8 cellular contexts compared by ENCODE assay signal in the genomic region with DNA sequence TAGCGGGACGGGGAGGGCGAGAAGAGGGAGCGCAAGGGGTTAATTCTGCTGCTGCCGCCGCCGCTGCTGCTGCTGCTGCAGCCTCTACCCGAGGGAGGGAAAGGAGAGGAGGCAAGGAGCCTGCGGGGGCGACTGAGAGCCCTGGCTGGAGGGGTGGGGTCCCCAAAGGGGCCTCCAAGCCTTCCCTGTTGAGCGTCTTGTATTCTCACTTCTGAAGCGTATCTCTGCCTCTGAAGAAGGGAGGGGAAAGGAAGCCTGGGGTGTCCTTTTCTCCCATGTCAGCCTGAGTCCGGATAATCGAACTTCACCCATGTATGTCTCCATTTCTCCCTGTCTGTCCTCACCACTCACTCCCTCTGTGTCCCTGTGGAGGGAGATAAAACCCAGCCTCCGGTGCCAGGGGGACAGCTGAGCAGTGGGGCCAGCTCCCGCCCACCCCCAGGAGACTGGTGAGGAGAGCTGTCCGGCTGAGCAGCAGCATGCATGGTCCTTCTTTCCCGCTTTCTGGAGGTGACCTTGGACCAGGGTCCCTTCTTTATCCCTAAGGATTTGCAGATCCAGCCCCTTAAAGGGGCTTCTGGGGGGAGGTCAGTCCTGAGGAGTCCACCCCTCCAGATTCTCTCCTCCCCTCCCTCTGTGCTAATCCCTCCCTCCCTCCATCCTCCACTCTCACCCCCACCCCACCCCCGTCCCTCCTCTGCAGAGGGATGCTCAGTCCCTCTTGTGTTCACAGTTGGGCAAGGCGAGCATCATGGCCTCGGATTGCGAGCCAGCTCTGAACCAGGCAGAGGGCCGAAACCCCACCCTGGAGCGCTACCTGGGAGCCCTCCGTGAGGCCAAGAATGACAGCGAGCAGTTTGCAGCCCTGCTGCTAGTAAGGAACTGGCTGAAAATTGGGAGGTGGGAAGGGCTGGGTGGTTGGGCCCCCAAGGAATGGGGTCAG. TPM values are rescaled to one million over a fixed set of nuclear protein-coding genes. Genes with fewer than 3 reads are reported as not detected.
DNase-seq lines count a peak whose midpoint lies in the region; ATAC-seq and TF ChIP-seq lines count a peak whose summit lies in the region.

No MANE protein-coding gene starts in this region.

- POLR2A ChIA-PET in activated B cell treated with CpG ODN at 0.5 μM for 24 hours (lab: Charles Lee) = interaction anchor here (0.9 to 1.9 kb wide), 4 partner anchors 19 to 372 kb away, joined by 3 to 11 read pairs (median 8); a partner anchor contains a TSS

- peaks cover 32% of the 10 kb centered on the region for H3K4me1 Mint-ChIP-seq in activated B cell treated with CpG ODN at 0.5 μM for 24 hours

- peak overlapping the region; percentile 96 for H3K4me3 Mint-ChIP-seq in activated B cell treated with CpG ODN at 0.5 μM for 24 hours

- intact Hi-C loops in activated B cell treated with CpG ODN at 0.5 μM for 24 hours (cut with micrococcal nuclease) = loop anchor here (5.0 kb wide), 2 partner anchors 84 to 664 kb away; a partner anchor contains a TSS

- H3K27me3 Mint-ChIP-seq in activated B cell treated with CpG ODN at 0.5 μM for 24 hours = no peaks in the 10 kb centered on the region

- ATAC-seq in activated B cell treated with CpG ODN at 0.5 μM for 24 hours (ENCODE audit: low read depth) = no peak

- CTCF ChIA-PET in activated B cell treated with CpG ODN at 0.5 μM for 24 hours (lab: Charles Lee) = interaction anchor here (0.6 to 4.4 kb wide), 3 partner anchors 107 to 168 kb away, joined by 4 to 20 read pairs (median 7); no protein-coding TSS in a partner anchor

- no peaks in the 10 kb centered on the region for H3K9me3 Mint-ChIP-seq in activated B cell treated with CpG ODN at 0.5 μM for 24 hours

- peak in 5 of 6 experiments; percentile 16 to 38 (median 31) for DNase-seq in stimulated activated naive CD4-positive, alpha-beta T cell (lab: John Stamatoyannopoulos, UW)
- DNase-seq in stimulated activated naive CD4-positive, alpha-beta T cell treated with Interleukin-2 at 50 U/mL for 16 hours (lab: John Stamatoyannopoulos, UW) = no peak
- DNase-seq in activated B cell treated with CpG ODN at 0.5 μM for 24 hours = no peak
- no peak for DNase-seq in fibroblast of villous mesenchyme (ENCODE audit: low read depth)
- no peak for DNase-seq in retinal pigment epithelial cell (ENCODE audit: low read depth)
- DNase-seq in effector CD8-positive, alpha-beta T cell (lab: John Stamatoyannopoulos, UW) = no peak
- DNase-seq in HT-29 (ENCODE audit: low spot score) = no peak
- DNase-seq in NOMO-1 treated with dmso at 0.1 percent for 144 hours (lab: John Stamatoyannopoulos, UW; ENCODE audit: unreplicated experiment) = no peak

- H3K36me3 Mint-ChIP-seq in activated B cell treated with CpG ODN at 0.5 μM for 24 hours (ENCODE audit: low read depth) = peaks cover 13% of the 10 kb centered on the region

- TF ChIP-seq CTCF in activated B cell treated with CpG ODN at 0.5 μM for 24 hours (IDR thresholded peaks at IDR 0.05) (no peak), fibroblast of villous mesenchyme (IDR thresholded peaks at IDR 0.05; ENCODE audit: insufficient read depth, low read depth, low read length) (no peak), retinal pigment epithelial cell (conservative IDR thresholded peaks at IDR 0.05; ENCODE audit: low read depth, low read length) (peak; percentile 9)

- H3K4me3 ChIP-seq in fibroblast of villous mesenchyme (ENCODE audit: low read depth, low read length) (peak overlapping the region; percentile 94), retinal pigment epithelial cell (ENCODE audit: low read length) (peak overlapping the region; percentile 74)

- peak overlapping the region; percentile 96 for H3K27ac Mint-ChIP-seq in activated B cell treated with CpG ODN at 0.5 μM for 24 hours

RNA-seq across cellular contexts. Expression of a gene that starts 1.0 kb away (rescaled TPM):
- total RNA-seq in activated B cell treated with CpG ODN at 0.5 μM for 24 hours (15.2 and 18.4 TPM in 2 replicates), fibroblast of villous mesenchyme (21.6 and 27.4 TPM in 2 replicates)
- total RNA-seq in HT-29 (2014; rRNA removed; shearing (Covaris generic)) = 42.4 and 50.9 TPM in 2 replicates

RNA-seq across cellular contexts. Expression of a gene that starts 1.4 kb away (rescaled TPM):
- total RNA-seq in activated B cell treated with CpG ODN at 0.5 μM for 24 hours = 43.3 and 59.1 TPM in 2 replicates
- total RNA-seq in fibroblast of villous mesenchyme = 45.1 and 63.0 TPM in 2 replicates
- 33.9 and 34.1 TPM in 2 replicates for total RNA-seq in HT-29 (2014; rRNA removed; shearing (Covaris generic))

RNA-seq across cellular contexts. Expression of a gene that starts 14.5 kb away (rescaled TPM):
- total RNA-seq in activated B cell treated with CpG ODN at 0.5 μM for 24 hours = 1.9 and 2.0 TPM in 2 replicates
- under 0.01 and 0.32 TPM in 2 replicates for total RNA-seq in fibroblast of villous mesenchyme
- 0.05 and 0.28 TPM in 2 replicates for total RNA-seq in HT-29 (2014; rRNA removed; shearing (Covaris generic))

Comparison
In these comparisons a context has a peak if more than half of its experiments do, and no peak if none do; other contexts are left out.
1. DNase-seq: peak in stimulated activated naive CD4-positive, alpha-beta T cell (5 of 6); none in stimulated activated naive CD4-positive, alpha-beta T cell treated with Interleukin-2 at 50 U/mL for 16 hours (single experiment), activated B cell treated with CpG ODN at 0.5 μM for 24 hours (single experiment), fibroblast of villous mesenchyme (single experiment), retinal pigment epithelial cell (single experiment), effector CD8-positive, alpha-beta T cell (single experiment), HT-29 (single experiment) and NOMO-1 treated with dmso at 0.1 percent for 144 hours (single experiment).